11 cellular contexts compared by ENCODE assay signal in the genomic region with DNA sequence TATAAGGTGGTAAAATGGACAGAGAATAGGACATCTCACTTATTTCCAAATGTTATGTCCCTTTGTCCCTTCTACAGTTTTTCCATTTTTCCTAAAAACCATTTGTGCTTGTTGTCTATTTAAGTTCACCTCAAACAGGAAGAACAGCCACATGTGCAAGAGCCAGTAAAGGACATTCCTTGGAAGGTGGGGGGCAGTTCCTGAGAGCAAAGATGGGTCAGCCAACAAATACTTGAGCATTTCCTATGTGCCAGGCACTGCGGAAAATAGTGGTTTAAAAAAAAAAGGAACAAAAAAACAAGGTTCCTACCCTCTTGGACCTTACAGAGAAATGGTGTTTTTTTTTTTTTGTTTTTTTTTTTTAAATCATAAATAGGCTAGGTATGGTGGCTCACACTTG. TPM values are rescaled to one million over a fixed set of nuclear protein-coding genes. Genes with fewer than 3 reads are reported as not detected.
DNase-seq lines count a peak whose midpoint lies in the region; ATAC-seq and TF ChIP-seq lines count a peak whose summit lies in the region.
"Had no signal": no experiment of that assay in that cellular context is flagged by ENCODE, and none has a peak within 500 bp of the region (broad histone marks: within the 10 kb centered on the region; RNA-seq: fewer than 3 reads in every experiment).

No MANE protein-coding gene starts in this region.

- intact Hi-C loops in activated B cell treated with CpG ODN at 0.5 μM for 24 hours (cut with micrococcal nuclease) (loop anchor here (1.0 to 2.0 kb wide), 5 partner anchors 17 to 87 kb away; a partner anchor contains a TSS), mucosa of descending colon (cut with DNase I, micrococcal nuclease) (no loop called here), Caco-2 (cut with micrococcal nuclease; ENCODE audit: unreplicated experiment) (no loop called here)

- H3K27me3 Mint-ChIP-seq in activated CD8-positive, alpha-beta memory T cell treated with anti-CD3 and anti-CD28 coated beads, Interleukin-2, amount 10 ng/mL, durations not matched to agents 7 days and 5 days = no peaks in the 10 kb centered on the region
- H3K27me3 Mint-ChIP-seq in activated B cell treated with CpG ODN at 0.5 μM for 24 hours = no peaks in the 10 kb centered on the region
- H3K27me3 Mint-ChIP-seq in Caco-2 (ENCODE audit: insufficient read depth, unreplicated experiment) = no peaks in the 10 kb centered on the region

- no peak overlapping the region for H3K4me3 ChIP-seq in fibroblast of the aortic adventitia (ENCODE audit: low read depth, low read length)
- H3K4me3 ChIP-seq in mucosa of descending colon = no peak overlapping the region
- no peak overlapping the region for H3K4me3 ChIP-seq in Caco-2 (ENCODE audit: low read depth, low read length)
- H3K4me3 ChIP-seq: SK-N-MC had no signal

- BruUV-seq in Caco-2 (replicated peaks; lab: Mats Ljungman, UMichigan) = no TSS peak

- no peak for TF ChIP-seq CTCF in activated B cell treated with CpG ODN at 0.5 μM for 24 hours (IDR thresholded peaks at IDR 0.05)
- TF ChIP-seq CTCF in fibroblast of the aortic adventitia (IDR thresholded peaks at IDR 0.05; ENCODE audit: insufficient read depth, low read length) = no peak
- no peak for TF ChIP-seq CTCF in mucosa of descending colon (IDR thresholded peaks at IDR 0.05)
- TF ChIP-seq CTCF in Caco-2 (IDR thresholded peaks at IDR 0.05; ENCODE audit: insufficient read depth in 1 of 2, low read depth in 1 of 2, low read length in 1 of 2, severe bottlenecking in 1 of 2, unreplicated experiment in 1 of 2) = no peak

- H3K9me3 Mint-ChIP-seq in activated CD8-positive, alpha-beta memory T cell treated with anti-CD3 and anti-CD28 coated beads, Interleukin-2, amount 10 ng/mL, durations not matched to agents 7 days and 5 days (ENCODE audit: low read depth) = no peaks in the 10 kb centered on the region
- H3K9me3 Mint-ChIP-seq in activated B cell treated with CpG ODN at 0.5 μM for 24 hours (no peaks in the 10 kb centered on the region), Caco-2 (ENCODE audit: unreplicated experiment) (no peaks in the 10 kb centered on the region)

- H3K4me1 ChIP-seq in mucosa of descending colon (ENCODE audit: low read depth) (no peaks in the 10 kb centered on the region), Caco-2 (no peaks in the 10 kb centered on the region)

- H3K36me3 ChIP-seq in mucosa of descending colon (ENCODE audit: low read depth) (peaks cover 3% of the 10 kb centered on the region), Caco-2 (ENCODE audit: control insufficient read depth, insufficient read depth, low read length) (peaks cover 2% of the 10 kb centered on the region)

- no peak for DNase-seq in activated CD8-positive, alpha-beta memory T cell treated with anti-CD3 and anti-CD28 coated beads, Interleukin-2, amount 10 ng/mL, durations not matched to agents 7 days and 5 days
- no peak for DNase-seq in activated CD8-positive, alpha-beta memory T cell treated with anti-CD3 and anti-CD28 coated beads, Interleukin-2, amount 50 U/mL, for 48 hours
- DNase-seq in activated B cell treated with CpG ODN at 0.5 μM for 24 hours = no peak
- peak; percentile 70 for DNase-seq in fibroblast of the aortic adventitia (ENCODE audit: low read depth)
- peak; percentile 63 for DNase-seq in smooth muscle cell of the brain vasculature (ENCODE audit: low read depth, low spot score)
- no peak for DNase-seq in mucosa of descending colon
- no peak for DNase-seq in Caco-2
- no peak for DNase-seq in HT-29 (ENCODE audit: low spot score)
- DNase-seq: NCI-H526 treated with DMSO at 0.1 percent for 48 hours; stimulated activated CD4-positive, alpha-beta T cell treated with anti-CD3 and anti-CD28 coated beads, Interleukin-4, amount 100 ng/mL, for 1 hour had no signal

- H3K36me3 Mint-ChIP-seq in activated CD8-positive, alpha-beta memory T cell treated with anti-CD3 and anti-CD28 coated beads, Interleukin-2, amount 10 ng/mL, durations not matched to agents 7 days and 5 days = peaks cover 77% of the 10 kb centered on the region
- H3K36me3 Mint-ChIP-seq in activated B cell treated with CpG ODN at 0.5 μM for 24 hours (ENCODE audit: low read depth) (peaks cover 91% of the 10 kb centered on the region), Caco-2 (ENCODE audit: insufficient read depth, unreplicated experiment) (peaks cover 99% of the 10 kb centered on the region)

- no peak overlapping the region for H3K4me3 Mint-ChIP-seq in activated CD8-positive, alpha-beta memory T cell treated with anti-CD3 and anti-CD28 coated beads, Interleukin-2, amount 10 ng/mL, durations not matched to agents 7 days and 5 days
- H3K4me3 Mint-ChIP-seq in activated B cell treated with CpG ODN at 0.5 μM for 24 hours (no peak overlapping the region), Caco-2 (ENCODE audit: unreplicated experiment) (no peak overlapping the region)

- H3K27me3 ChIP-seq in Caco-2 (replicated peaks; ENCODE audit: control insufficient read depth, insufficient read depth, low read length) = no peaks in the 10 kb centered on the region

- peak overlapping the region; percentile 2 for H3K27ac Mint-ChIP-seq in activated CD8-positive, alpha-beta memory T cell treated with anti-CD3 and anti-CD28 coated beads, Interleukin-2, amount 10 ng/mL, durations not matched to agents 7 days and 5 days
- H3K27ac Mint-ChIP-seq in activated B cell treated with CpG ODN at 0.5 μM for 24 hours (peak overlapping the region; percentile 47), Caco-2 (ENCODE audit: unreplicated experiment) (no peak overlapping the region)

- POLR2A ChIA-PET in activated B cell treated with CpG ODN at 0.5 μM for 24 hours (lab: Charles Lee) = interaction anchor here (0.7 to 1.2 kb wide), 4 partner anchors 23 to 88 kb away, joined by 3 to 8 read pairs (median 5); a partner anchor contains a TSS
- POLR2A ChIA-PET in Caco-2 (lab: Charles Lee) = interaction anchor here (0.7 kb wide), 1 partner anchor 74 kb away, joined by 4 read pairs; no protein-coding TSS in a partner anchor

- no peaks in the 10 kb centered on the region for H3K9me3 ChIP-seq in mucosa of descending colon
- no peaks in the 10 kb centered on the region for H3K9me3 ChIP-seq in Caco-2

- no peak for ATAC-seq in activated CD8-positive, alpha-beta memory T cell treated with anti-CD3 and anti-CD28 coated beads, Interleukin-2, amount 10 ng/mL, durations not matched to agents 7 days and 5 days
- no peak for ATAC-seq in activated B cell treated with CpG ODN at 0.5 μM for 24 hours (ENCODE audit: low read depth)
- no peak for ATAC-seq in mucosa of descending colon

- peaks cover 24% of the 10 kb centered on the region for H3K4me1 Mint-ChIP-seq in activated CD8-positive, alpha-beta memory T cell treated with anti-CD3 and anti-CD28 coated beads, Interleukin-2, amount 10 ng/mL, durations not matched to agents 7 days and 5 days
- peaks cover 16% of the 10 kb centered on the region for H3K4me1 Mint-ChIP-seq in activated B cell treated with CpG ODN at 0.5 μM for 24 hours
- H3K4me1 Mint-ChIP-seq in Caco-2 (ENCODE audit: low read depth, unreplicated experiment) = no peaks in the 10 kb centered on the region

- CTCF ChIA-PET in activated CD8-positive, alpha-beta memory T cell treated with anti-CD3 and anti-CD28 coated beads, Interleukin-2, amount 10 ng/mL, durations not matched to agents 7 days and 5 days (lab: Charles Lee) = interaction anchor here (1.1 to 1.3 kb wide), 2 partner anchors 25 to 86 kb away, joined by 3 to 4 read pairs; no protein-coding TSS in a partner anchor
- CTCF ChIA-PET in activated B cell treated with CpG ODN at 0.5 μM for 24 hours (lab: Charles Lee) = interaction anchor here (1.0 kb wide), 1 partner anchor 23 kb away, joined by 3 read pairs; no protein-coding TSS in a partner anchor
- CTCF ChIA-PET in Caco-2 (lab: Charles Lee) = no interaction called here

RNA-seq across cellular contexts. Expression of a gene that starts 26.8 kb away (rescaled TPM):
- total RNA-seq in activated CD8-positive, alpha-beta memory T cell treated with anti-CD3 and anti-CD28 coated beads, Interleukin-2, amount 10 ng/mL, durations not matched to agents 7 days and 5 days = 100 to 1,000 TPM; 299 to 301 TPM
- total RNA-seq in activated B cell treated with CpG ODN at 0.5 μM for 24 hours = 162 and 173 TPM in 2 replicates
- total RNA-seq in fibroblast of the aortic adventitia (ENCODE audit: low replicate concordance) = 17.0 and 149 TPM in 2 replicates
- total RNA-seq in mucosa of descending colon = 100 to 1,000 TPM; 121 to 129 (median 125) TPM
- total RNA-seq in Caco-2 (2022) = 299 and 317 TPM in 2 replicates
- 11.5 and 22.7 TPM in 2 replicates for total RNA-seq in HT-29 (2014; rRNA removed; shearing (Covaris generic))

RNA-seq across cellular contexts. Expression of a gene that starts 46.6 kb away (rescaled TPM):
- total RNA-seq in activated CD8-positive, alpha-beta memory T cell treated with anti-CD3 and anti-CD28 coated beads, Interleukin-2, amount 10 ng/mL, durations not matched to agents 7 days and 5 days = 10 to 100 TPM; 35.5 to 47.8 TPM
- total RNA-seq in activated B cell treated with CpG ODN at 0.5 μM for 24 hours (21.6 and 21.8 TPM in 2 replicates), fibroblast of the aortic adventitia (ENCODE audit: low replicate concordance) (46.6 and 62.5 TPM in 2 replicates), mucosa of descending colon (100 to 1,000 TPM; 119 to 342 (median 206) TPM), Caco-2 (2022) (68.7 and 71.7 TPM in 2 replicates)
- 122 and 125 TPM in 2 replicates for total RNA-seq in HT-29 (2014; rRNA removed; shearing (Covaris generic))

Comparison
In these comparisons a context has a peak if more than half of its experiments do, and no peak if none do; other contexts are left out.
1. DNase-seq: peak in fibroblast of the aortic adventitia (single experiment) and smooth muscle cell of the brain vasculature (single experiment); none in activated CD8-positive, alpha-beta memory T cell treated with anti-CD3 and anti-CD28 coated beads, Interleukin-2, amount 10 ng/mL, durations not matched to agents 7 days and 5 days (single experiment), activated CD8-positive, alpha-beta memory T cell treated with anti-CD3 and anti-CD28 coated beads, Interleukin-2, amount 50 U/mL, for 48 hours (single experiment), activated B cell treated with CpG ODN at 0.5 μM for 24 hours (single experiment), mucosa of descending colon (0 of 3), Caco-2 (0 of 2) and HT-29 (single experiment).